Comparison of ENCODE assay signal across 1 cellular context in the genomic region with DNA sequence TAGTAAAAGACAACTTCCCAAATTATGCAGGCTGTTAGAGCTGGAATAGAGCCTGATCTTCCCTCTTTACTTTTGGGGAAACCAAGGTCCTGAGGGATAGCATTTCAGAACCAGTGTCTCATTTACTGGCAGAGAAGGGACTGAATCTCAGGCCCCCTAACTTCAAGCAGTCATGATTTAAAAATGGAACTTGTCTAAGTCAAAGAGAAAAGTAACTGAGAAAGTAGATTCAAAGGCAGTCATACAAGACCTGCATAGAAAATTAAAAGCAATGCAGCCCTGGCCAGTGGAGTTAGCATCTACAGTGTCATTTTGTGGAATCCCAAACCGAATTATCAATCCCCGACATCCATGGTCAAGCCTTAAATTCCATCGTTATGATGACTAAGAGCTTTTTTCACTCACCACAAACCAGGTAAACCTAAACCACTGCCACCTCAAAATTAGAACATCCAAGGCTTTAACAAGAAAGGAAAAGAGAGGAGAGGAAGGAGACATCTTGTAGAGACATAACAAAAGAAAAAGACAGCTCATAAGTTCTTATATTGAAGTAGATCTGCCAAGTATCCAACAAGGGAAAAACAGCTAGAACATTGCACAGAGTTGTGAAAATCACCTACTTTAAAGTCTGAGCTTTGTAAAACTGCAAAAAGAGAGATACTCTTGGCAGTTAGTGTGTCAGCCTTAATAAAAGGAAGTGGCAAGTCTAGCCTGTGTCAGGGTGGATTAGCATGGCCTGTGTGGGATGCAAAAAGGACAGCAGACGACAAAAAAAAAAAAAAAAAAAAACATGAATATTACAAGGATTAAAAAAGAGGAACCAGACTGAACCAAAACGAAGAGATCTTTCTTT.
TF ChIP-seq lines count a peak whose summit lies in the region.

No MANE protein-coding gene starts in this region.

TF ChIP-seq in K562, 482 proteins besides CTCF, POLR2A, EP300 and RAD21 (continued from another document):
- TF ChIP-seq, protein P1, sequence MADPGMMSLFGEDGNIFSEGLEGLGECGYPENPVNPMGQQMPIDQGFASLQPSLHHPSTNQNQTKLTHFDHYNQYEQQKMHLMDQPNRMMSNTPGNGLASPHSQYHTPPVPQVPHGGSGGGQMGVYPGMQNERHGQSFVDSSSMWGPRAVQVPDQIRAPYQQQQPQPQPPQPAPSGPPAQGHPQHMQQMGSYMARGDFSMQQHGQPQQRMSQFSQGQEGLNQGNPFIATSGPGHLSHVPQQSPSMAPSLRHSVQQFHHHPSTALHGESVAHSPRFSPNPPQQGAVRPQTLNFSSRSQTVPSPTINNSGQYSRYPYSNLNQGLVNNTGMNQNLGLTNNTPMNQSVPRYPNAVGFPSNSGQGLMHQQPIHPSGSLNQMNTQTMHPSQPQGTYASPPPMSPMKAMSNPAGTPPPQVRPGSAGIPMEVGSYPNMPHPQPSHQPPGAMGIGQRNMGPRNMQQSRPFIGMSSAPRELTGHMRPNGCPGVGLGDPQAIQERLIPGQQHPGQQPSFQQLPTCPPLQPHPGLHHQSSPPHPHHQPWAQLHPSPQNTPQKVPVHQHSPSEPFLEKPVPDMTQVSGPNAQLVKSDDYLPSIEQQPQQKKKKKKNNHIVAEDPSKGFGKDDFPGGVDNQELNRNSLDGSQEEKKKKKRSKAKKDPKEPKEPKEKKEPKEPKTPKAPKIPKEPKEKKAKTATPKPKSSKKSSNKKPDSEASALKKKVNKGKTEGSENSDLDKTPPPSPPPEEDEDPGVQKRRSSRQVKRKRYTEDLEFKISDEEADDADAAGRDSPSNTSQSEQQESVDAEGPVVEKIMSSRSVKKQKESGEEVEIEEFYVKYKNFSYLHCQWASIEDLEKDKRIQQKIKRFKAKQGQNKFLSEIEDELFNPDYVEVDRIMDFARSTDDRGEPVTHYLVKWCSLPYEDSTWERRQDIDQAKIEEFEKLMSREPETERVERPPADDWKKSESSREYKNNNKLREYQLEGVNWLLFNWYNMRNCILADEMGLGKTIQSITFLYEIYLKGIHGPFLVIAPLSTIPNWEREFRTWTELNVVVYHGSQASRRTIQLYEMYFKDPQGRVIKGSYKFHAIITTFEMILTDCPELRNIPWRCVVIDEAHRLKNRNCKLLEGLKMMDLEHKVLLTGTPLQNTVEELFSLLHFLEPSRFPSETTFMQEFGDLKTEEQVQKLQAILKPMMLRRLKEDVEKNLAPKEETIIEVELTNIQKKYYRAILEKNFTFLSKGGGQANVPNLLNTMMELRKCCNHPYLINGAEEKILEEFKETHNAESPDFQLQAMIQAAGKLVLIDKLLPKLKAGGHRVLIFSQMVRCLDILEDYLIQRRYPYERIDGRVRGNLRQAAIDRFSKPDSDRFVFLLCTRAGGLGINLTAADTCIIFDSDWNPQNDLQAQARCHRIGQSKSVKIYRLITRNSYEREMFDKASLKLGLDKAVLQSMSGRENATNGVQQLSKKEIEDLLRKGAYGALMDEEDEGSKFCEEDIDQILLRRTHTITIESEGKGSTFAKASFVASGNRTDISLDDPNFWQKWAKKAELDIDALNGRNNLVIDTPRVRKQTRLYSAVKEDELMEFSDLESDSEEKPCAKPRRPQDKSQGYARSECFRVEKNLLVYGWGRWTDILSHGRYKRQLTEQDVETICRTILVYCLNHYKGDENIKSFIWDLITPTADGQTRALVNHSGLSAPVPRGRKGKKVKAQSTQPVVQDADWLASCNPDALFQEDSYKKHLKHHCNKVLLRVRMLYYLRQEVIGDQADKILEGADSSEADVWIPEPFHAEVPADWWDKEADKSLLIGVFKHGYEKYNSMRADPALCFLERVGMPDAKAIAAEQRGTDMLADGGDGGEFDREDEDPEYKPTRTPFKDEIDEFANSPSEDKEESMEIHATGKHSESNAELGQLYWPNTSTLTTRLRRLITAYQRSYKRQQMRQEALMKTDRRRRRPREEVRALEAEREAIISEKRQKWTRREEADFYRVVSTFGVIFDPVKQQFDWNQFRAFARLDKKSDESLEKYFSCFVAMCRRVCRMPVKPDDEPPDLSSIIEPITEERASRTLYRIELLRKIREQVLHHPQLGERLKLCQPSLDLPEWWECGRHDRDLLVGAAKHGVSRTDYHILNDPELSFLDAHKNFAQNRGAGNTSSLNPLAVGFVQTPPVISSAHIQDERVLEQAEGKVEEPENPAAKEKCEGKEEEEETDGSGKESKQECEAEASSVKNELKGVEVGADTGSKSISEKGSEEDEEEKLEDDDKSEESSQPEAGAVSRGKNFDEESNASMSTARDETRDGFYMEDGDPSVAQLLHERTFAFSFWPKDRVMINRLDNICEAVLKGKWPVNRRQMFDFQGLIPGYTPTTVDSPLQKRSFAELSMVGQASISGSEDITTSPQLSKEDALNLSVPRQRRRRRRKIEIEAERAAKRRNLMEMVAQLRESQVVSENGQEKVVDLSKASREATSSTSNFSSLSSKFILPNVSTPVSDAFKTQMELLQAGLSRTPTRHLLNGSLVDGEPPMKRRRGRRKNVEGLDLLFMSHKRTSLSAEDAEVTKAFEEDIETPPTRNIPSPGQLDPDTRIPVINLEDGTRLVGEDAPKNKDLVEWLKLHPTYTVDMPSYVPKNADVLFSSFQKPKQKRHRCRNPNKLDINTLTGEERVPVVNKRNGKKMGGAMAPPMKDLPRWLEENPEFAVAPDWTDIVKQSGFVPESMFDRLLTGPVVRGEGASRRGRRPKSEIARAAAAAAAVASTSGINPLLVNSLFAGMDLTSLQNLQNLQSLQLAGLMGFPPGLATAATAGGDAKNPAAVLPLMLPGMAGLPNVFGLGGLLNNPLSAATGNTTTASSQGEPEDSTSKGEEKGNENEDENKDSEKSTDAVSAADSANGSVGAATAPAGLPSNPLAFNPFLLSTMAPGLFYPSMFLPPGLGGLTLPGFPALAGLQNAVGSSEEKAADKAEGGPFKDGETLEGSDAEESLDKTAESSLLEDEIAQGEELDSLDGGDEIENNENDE (IDR thresholded peaks at IDR 0.05; ENCODE audit: low read depth, low read length) = no peak
- TF ChIP-seq ZNF316 (IDR thresholded peaks at IDR 0.05) = peak; percentile 32; the same call in 1 of the 2 replicates
